In the genomic region with DNA sequence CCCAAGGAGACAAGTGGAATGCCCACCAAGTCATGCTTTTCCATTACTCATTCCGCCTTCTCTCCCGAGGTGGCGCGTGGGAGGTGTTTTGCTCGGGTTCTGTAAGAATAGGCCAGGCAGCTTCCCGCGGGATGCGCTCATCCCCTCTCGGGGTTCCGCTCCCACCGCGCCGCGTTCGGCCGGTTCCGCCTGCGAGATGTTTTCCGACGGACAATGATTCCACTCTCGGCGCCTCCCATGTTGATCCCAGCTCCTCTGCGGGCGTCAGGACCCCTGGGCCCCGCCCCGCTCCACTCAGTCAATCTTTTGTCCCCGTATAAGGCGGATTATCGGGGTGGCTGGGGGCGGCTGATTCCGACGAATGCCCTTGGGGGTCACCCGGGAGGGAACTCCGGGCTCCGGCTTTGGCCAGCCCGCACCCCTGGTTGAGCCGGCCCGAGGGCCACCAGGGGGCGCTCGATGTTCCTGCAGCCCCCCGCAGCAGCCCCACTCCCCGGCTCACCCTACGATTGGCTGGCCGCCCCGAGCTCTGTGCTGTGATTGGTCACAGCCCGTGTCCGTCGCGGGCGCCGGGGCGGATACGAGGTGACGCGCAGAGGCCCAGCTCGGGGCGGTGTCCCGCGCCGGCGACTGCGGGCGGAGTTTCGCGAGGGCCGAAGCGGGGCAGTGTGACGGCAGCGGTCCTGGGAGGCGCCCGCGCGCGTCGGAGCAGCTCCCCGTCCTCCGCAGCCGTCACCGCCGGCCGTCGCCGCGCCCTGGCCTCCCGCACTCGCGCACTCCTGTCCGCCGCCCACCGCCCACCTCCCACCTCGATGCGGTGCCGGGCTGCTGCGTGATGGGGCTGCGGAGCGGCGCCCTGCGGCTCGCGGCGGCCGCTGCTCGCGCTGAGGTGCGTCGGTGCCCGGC, we compare ENCODE assay signal across 1 cellular context.
TF ChIP-seq lines count a peak whose summit lies in the region.

A gene with protein sequence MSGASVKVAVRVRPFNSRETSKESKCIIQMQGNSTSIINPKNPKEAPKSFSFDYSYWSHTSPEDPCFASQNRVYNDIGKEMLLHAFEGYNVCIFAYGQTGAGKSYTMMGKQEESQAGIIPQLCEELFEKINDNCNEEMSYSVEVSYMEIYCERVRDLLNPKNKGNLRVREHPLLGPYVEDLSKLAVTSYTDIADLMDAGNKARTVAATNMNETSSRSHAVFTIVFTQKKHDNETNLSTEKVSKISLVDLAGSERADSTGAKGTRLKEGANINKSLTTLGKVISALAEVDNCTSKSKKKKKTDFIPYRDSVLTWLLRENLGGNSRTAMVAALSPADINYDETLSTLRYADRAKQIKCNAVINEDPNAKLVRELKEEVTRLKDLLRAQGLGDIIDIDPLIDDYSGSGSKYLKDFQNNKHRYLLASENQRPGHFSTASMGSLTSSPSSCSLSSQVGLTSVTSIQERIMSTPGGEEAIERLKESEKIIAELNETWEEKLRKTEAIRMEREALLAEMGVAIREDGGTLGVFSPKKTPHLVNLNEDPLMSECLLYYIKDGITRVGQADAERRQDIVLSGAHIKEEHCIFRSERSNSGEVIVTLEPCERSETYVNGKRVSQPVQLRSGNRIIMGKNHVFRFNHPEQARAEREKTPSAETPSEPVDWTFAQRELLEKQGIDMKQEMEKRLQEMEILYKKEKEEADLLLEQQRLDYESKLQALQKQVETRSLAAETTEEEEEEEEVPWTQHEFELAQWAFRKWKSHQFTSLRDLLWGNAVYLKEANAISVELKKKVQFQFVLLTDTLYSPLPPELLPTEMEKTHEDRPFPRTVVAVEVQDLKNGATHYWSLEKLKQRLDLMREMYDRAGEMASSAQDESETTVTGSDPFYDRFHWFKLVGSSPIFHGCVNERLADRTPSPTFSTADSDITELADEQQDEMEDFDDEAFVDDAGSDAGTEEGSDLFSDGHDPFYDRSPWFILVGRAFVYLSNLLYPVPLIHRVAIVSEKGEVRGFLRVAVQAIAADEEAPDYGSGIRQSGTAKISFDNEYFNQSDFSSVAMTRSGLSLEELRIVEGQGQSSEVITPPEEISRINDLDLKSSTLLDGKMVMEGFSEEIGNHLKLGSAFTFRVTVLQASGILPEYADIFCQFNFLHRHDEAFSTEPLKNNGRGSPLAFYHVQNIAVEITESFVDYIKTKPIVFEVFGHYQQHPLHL (N-terminal part only) (plus strand): TSS at position 666 of the 906 bp plus-strand sequence. CDS start 21,759 bp downstream, outside the sequence.

TF ChIP-seq in HepG2, 621 proteins besides CTCF, POLR2A, EP300 and RAD21 (continued from another document and continues in another):
- TF ChIP-seq RXRB (CRISPR knock-in tag; IDR thresholded peaks at IDR 0.05; ENCODE audit: borderline replicate concordance) (peak; percentile 57; the same call in 1 of the 2 replicates), ATF7 (IDR thresholded peaks at IDR 0.05) (no peak), ATF7 (CRISPR knock-in tag; IDR thresholded peaks at IDR 0.05) (0 out of 2 replicates have a peak, but pooled peaks have one; percentile 43), IKZF1 (IDR thresholded peaks at IDR 0.05) (no peak), ZNF879 (CRISPR knock-in tag; IDR thresholded peaks at IDR 0.05) (peak; percentile 55; the same call in 1 of the 2 replicates), DMAP1 (CRISPR knock-in tag; IDR thresholded peaks at IDR 0.05) (peak; percentile 73), HNF4A (CRISPR knock-in tag; IDR thresholded peaks at IDR 0.05) (peak; percentile 7; the same call in 1 of the 2 replicates), EHMT2 (IDR thresholded peaks at IDR 0.05; ENCODE audit: borderline replicate concordance, low read depth, low read length) (no peak), MTF1 (CRISPR knock-in tag; IDR thresholded peaks at IDR 0.05) (0 out of 2 replicates have a peak, but pooled peaks have one; percentile 45), ZNF138 (CRISPR knock-in tag; IDR thresholded peaks at IDR 0.05; ENCODE audit: low read depth) (peak; percentile 78; the same call in 1 of the 2 replicates), MTF2 (CRISPR knock-in tag; IDR thresholded peaks at IDR 0.05; ENCODE audit: borderline replicate concordance) (peak; percentile 73; the same call in 1 of the 2 replicates), ZNF317 (CRISPR knock-in tag; IDR thresholded peaks at IDR 0.05) (peak; percentile 76), ZC3H13 (CRISPR knock-in tag; IDR thresholded peaks at IDR 0.05) (no peak), ZBTB7B (CRISPR knock-in tag; IDR thresholded peaks at IDR 0.05) (peak; percentile 98), FOXJ3 (CRISPR knock-in tag; IDR thresholded peaks at IDR 0.05; ENCODE audit: borderline replicate concordance) (peak; percentile 54; the same call in 1 of the 2 replicates), KLF15 (CRISPR knock-in tag; IDR thresholded peaks at IDR 0.05; ENCODE audit: borderline replicate concordance) (peak; percentile 84; the same call in 1 of the 2 replicates), ATF7-NPFF (CRISPR knock-in tag; IDR thresholded peaks at IDR 0.05; ENCODE audit: low read depth) (peak; percentile 53; the same call in 1 of the 2 replicates), KMT2A (CRISPR knock-in tag; IDR thresholded peaks at IDR 0.05) (peak; percentile 83), ZNF331 (CRISPR knock-in tag; IDR thresholded peaks at IDR 0.05) (peak; percentile 21; the same call in 1 of the 2 replicates), POGZ (CRISPR knock-in tag; IDR thresholded peaks at IDR 0.05) (peak; percentile 95), GATAD2A (CRISPR knock-in tag; IDR thresholded peaks at IDR 0.05) (peak; percentile 57; the same call in 1 of the 2 replicates), BRCA1 (CRISPR knock-in tag; IDR thresholded peaks at IDR 0.05) (0 out of 2 replicates have a peak, but pooled peaks have one; percentile 21)
- TF ChIP-seq, protein P1, sequence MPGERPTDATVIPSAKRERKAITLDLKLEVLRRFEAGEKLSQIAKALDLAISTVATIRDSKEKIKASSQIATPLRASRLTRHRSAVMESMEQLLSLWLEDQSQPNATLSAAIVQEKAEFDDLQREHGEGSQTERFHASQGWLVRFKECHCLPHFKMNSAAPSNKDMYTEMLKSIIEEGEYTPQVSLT (CRISPR knock-in tag; IDR thresholded peaks at IDR 0.05; ENCODE audit: borderline replicate concordance, low read depth), result no peak; the same call in 1 of the 2 replicates
- TF ChIP-seq, protein P2, sequence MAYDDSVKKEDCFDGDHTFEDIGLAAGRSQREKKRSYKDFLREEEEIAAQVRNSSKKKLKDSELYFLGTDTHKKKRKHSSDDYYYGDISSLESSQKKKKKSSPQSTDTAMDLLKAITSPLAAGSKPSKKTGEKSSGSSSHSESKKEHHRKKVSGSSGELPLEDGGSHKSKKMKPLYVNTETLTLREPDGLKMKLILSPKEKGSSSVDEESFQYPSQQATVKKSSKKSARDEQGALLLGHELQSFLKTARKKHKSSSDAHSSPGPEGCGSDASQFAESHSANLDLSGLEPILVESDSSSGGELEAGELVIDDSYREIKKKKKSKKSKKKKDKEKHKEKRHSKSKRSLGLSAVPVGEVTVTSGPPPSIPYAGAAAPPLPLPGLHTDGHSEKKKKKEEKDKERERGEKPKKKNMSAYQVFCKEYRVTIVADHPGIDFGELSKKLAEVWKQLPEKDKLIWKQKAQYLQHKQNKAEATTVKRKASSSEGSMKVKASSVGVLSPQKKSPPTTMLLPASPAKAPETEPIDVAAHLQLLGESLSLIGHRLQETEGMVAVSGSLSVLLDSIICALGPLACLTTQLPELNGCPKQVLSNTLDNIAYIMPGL (CRISPR knock-in tag; IDR thresholded peaks at IDR 0.05; ENCODE audit: borderline replicate concordance in 1 of 2, low read depth in 1 of 2), result peak; percentile 91 to 96
- TF ChIP-seq, protein P3, sequence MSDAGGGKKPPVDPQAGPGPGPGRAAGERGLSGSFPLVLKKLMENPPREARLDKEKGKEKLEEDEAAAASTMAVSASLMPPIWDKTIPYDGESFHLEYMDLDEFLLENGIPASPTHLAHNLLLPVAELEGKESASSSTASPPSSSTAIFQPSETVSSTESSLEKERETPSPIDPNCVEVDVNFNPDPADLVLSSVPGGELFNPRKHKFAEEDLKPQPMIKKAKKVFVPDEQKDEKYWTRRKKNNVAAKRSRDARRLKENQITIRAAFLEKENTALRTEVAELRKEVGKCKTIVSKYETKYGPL (CRISPR knock-in tag; IDR thresholded peaks at IDR 0.05), result no peak
- TF ChIP-seq, protein P4, sequence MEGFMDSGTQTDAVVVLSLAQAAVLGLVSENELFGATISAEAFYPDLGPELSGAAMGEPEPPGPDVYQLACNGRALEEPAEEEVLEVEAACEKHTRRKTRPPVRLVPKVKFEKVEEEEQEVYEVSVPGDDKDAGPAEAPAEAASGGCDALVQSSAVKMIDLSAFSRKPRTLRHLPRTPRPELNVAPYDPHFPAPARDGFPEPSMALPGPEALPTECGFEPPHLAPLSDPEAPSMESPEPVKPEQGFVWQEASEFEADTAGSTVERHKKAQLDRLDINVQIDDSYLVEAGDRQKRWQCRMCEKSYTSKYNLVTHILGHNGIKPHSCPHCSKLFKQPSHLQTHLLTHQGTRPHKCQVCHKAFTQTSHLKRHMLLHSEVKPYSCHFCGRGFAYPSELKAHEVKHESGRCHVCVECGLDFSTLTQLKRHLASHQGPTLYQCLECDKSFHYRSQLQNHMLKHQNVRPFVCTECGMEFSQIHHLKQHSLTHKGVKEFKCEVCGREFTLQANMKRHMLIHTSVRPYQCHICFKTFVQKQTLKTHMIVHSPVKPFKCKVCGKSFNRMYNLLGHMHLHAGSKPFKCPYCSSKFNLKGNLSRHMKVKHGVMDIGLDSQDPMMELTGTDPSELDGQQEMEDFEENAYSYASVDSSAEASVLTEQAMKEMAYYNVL (CRISPR knock-in tag; IDR thresholded peaks at IDR 0.05; ENCODE audit: borderline replicate concordance), result peak; percentile 77
- TF ChIP-seq, protein P5, sequence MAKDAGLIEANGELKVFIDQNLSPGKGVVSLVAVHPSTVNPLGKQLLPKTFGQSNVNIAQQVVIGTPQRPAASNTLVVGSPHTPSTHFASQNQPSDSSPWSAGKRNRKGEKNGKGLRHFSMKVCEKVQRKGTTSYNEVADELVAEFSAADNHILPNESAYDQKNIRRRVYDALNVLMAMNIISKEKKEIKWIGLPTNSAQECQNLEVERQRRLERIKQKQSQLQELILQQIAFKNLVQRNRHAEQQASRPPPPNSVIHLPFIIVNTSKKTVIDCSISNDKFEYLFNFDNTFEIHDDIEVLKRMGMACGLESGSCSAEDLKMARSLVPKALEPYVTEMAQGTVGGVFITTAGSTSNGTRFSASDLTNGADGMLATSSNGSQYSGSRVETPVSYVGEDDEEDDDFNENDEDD (CRISPR knock-in tag; IDR thresholded peaks at IDR 0.05; ENCODE audit: borderline replicate concordance), result peak; percentile 56; the same call in 1 of the 2 replicates
- TF ChIP-seq, protein P6, sequence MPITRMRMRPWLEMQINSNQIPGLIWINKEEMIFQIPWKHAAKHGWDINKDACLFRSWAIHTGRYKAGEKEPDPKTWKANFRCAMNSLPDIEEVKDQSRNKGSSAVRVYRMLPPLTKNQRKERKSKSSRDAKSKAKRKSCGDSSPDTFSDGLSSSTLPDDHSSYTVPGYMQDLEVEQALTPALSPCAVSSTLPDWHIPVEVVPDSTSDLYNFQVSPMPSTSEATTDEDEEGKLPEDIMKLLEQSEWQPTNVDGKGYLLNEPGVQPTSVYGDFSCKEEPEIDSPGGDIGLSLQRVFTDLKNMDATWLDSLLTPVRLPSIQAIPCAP (CRISPR knock-in tag; IDR thresholded peaks at IDR 0.05; ENCODE audit: low read depth), result no peak
- TF ChIP-seq, protein P7, sequence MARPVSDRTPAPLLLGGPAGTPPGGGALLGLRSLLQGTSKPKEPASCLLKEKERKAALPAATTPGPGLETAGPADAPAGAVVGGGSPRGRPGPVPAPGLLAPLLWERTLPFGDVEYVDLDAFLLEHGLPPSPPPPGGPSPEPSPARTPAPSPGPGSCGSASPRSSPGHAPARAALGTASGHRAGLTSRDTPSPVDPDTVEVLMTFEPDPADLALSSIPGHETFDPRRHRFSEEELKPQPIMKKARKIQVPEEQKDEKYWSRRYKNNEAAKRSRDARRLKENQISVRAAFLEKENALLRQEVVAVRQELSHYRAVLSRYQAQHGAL (CRISPR knock-in tag; IDR thresholded peaks at IDR 0.05; ENCODE audit: not compliant biosample characterization), result peak; percentile 30
- TF ChIP-seq, protein P8, sequence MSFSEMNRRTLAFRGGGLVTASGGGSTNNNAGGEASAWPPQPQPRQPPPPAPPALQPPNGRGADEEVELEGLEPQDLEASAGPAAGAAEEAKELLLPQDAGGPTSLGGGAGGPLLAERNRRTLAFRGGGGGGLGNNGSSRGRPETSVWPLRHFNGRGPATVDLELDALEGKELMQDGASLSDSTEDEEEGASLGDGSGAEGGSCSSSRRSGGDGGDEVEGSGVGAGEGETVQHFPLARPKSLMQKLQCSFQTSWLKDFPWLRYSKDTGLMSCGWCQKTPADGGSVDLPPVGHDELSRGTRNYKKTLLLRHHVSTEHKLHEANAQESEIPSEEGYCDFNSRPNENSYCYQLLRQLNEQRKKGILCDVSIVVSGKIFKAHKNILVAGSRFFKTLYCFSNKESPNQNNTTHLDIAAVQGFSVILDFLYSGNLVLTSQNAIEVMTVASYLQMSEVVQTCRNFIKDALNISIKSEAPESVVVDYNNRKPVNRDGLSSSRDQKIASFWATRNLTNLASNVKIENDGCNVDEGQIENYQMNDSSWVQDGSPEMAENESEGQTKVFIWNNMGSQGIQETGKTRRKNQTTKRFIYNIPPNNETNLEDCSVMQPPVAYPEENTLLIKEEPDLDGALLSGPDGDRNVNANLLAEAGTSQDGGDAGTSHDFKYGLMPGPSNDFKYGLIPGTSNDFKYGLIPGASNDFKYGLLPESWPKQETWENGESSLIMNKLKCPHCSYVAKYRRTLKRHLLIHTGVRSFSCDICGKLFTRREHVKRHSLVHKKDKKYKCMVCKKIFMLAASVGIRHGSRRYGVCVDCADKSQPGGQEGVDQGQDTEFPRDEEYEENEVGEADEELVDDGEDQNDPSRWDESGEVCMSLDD (CRISPR knock-in tag; IDR thresholded peaks at IDR 0.05; ENCODE audit: borderline replicate concordance), result peak; percentile 97
- TF ChIP-seq, protein P9, sequence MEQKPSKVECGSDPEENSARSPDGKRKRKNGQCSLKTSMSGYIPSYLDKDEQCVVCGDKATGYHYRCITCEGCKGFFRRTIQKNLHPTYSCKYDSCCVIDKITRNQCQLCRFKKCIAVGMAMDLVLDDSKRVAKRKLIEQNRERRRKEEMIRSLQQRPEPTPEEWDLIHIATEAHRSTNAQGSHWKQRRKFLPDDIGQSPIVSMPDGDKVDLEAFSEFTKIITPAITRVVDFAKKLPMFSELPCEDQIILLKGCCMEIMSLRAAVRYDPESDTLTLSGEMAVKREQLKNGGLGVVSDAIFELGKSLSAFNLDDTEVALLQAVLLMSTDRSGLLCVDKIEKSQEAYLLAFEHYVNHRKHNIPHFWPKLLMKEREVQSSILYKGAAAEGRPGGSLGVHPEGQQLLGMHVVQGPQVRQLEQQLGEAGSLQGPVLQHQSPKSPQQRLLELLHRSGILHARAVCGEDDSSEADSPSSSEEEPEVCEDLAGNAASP (CRISPR knock-in tag; IDR thresholded peaks at IDR 0.05; ENCODE audit: borderline replicate concordance), result no peak
- TF ChIP-seq, protein P10, sequence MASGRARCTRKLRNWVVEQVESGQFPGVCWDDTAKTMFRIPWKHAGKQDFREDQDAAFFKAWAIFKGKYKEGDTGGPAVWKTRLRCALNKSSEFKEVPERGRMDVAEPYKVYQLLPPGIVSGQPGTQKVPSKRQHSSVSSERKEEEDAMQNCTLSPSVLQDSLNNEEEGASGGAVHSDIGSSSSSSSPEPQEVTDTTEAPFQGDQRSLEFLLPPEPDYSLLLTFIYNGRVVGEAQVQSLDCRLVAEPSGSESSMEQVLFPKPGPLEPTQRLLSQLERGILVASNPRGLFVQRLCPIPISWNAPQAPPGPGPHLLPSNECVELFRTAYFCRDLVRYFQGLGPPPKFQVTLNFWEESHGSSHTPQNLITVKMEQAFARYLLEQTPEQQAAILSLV (CRISPR knock-in tag; IDR thresholded peaks at IDR 0.05; ENCODE audit: borderline replicate concordance), result peak; percentile 75; the same call in 1 of the 2 replicates
